8 cellular contexts compared by ENCODE assay signal in the genomic region with DNA sequence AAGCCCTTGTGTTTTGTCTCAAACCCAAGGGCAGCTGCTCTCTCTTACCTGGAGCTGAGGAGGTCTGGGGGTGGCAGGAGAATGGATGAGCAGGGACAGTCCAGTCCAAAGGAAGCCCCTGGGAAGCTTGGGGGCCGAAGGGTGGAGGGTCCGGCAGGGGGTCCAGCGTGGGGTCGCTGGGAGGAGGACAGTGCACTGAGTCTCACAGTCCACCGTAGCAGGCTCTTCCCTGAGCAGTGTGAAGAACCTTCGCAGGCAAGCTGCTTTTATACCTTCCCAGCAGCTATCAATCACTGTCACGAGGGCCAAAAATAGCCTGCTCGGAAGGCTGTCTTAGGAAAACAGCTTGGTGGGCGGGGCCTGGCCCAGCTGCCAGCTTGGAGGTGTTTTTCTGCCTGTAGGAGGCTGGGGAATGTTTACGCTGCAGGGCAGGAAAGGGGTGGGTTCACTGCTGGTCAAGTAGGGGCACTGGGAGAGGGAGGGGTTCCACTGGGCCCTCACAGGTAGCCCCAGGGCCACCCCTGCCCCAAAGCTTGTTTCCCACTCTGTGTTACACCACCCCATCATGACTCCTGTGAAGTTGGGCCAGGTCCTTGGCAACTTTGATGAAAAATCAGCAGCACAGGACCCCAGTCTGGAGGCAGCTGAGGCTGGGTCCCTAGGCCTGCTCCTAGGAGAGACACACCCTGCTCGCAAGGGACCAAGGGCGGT. TPM values are rescaled to one million over a fixed set of nuclear protein-coding genes. Genes with fewer than 3 reads are reported as not detected.
DNase-seq lines count a peak whose midpoint lies in the region; ATAC-seq and TF ChIP-seq lines count a peak whose summit lies in the region.

A gene with protein sequence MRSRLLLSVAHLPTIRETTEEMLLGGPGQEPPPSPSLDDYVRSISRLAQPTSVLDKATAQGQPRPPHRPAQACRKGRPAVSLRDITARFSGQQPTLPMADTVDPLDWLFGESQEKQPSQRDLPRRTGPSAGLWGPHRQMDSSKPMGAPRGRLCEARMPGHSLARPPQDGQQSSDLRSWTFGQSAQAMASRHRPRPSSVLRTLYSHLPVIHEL (minus strand): TSS at position 240 of the 711 bp plus-strand sequence. CDS start 779 bp downstream, outside the sequence.

- TF ChIP-seq EP300 in Ishikawa (IDR thresholded peaks at IDR 0.05; ENCODE audit: borderline replicate concordance): peak; percentile 34; the same call in 1 of the 2 replicates

- DNase-seq in Panc1 (ENCODE audit: low read depth, low spot score) (peak; percentile 91), ecto neural progenitor cell (ENCODE audit: low spot score) (peak; percentile 85), thyroid gland (peak; percentile 94 to 96)

- TF ChIP-seq CTCF in Panc1 (IDR thresholded peaks at IDR 0.05) (no peak), liver (IDR thresholded peaks at IDR 0.05; ENCODE audit: low read depth, low read length, missing input control) (peak; percentile 30), thyroid gland (IDR thresholded peaks at IDR 0.05) (peak in 4 of 6 experiments; percentile 15 to 31 (median 26))

- peak within 1 kb of the TSS; percentile 26; the same call in 1 of the 2 replicates for H3K4me3 ChIP-seq in GM08714 (ENCODE audit: low read length)
- peak within 1 kb of the TSS; percentile 38 to 83 for H3K4me3 ChIP-seq in Panc1 (ENCODE audit: low read depth in 2 of 2, low read length in 2 of 2)
- H3K4me3 ChIP-seq in liver (ENCODE audit: low read depth in 1 of 3, low read length in 3 of 3): peak within 1 kb of the TSS; percentile 68 to 90 (median 88)
- H3K4me3 ChIP-seq in thyroid gland (replicated peaks in 1 of 3): peak within 1 kb of the TSS; percentile 3 to 65 (median 12)

- H3K27me3 ChIP-seq in Panc1 (ENCODE audit: control insufficient read depth, insufficient read depth, low read length): no peaks in the 10 kb centered on the region
- no peaks in the 10 kb centered on the region for H3K27me3 ChIP-seq in liver (ENCODE audit: control insufficient read depth in 4 of 4, insufficient read depth in 4 of 4, low read length in 3 of 4)
- no peaks in the 10 kb centered on the region for H3K27me3 ChIP-seq in thyroid gland

- H3K36me3 ChIP-seq in Panc1 (ENCODE audit: control insufficient read depth, insufficient read depth, low read length) (no peaks in the 10 kb centered on the region), liver (ENCODE audit: control insufficient read depth in 4 of 4, insufficient read depth in 3 of 4, low read depth in 1 of 4, low read length in 3 of 4) (peaks cover 0 to 5% (median under 1%) of the 10 kb centered on the region in 4 donors), thyroid gland (peaks cover 39 to 41% of the 10 kb centered on the region in 2 donors)

- H3K27ac ChIP-seq in Panc1 (ENCODE audit: low read length): peak within 1 kb of the TSS; percentile 76
- H3K27ac ChIP-seq in liver (ENCODE audit: low read depth in 1 of 2, low read length in 2 of 2): peak within 1 kb of the TSS; percentile 91 to 94
- H3K27ac ChIP-seq in thyroid gland: peak within 1 kb of the TSS; percentile 59 to 97 (median 95)

- intact Hi-C loops in Panc1 (cut with micrococcal nuclease; ENCODE audit: unreplicated experiment): no loop called here
- intact Hi-C loops in thyroid gland (cut with DNase I): no loop called here

- H3K4me1 ChIP-seq in Panc1 (ENCODE audit: control insufficient read depth, insufficient read depth, low read length) (peaks cover 83% of the 10 kb centered on the region), liver (ENCODE audit: control insufficient read depth in 4 of 4, insufficient read depth in 4 of 4, low read length in 3 of 4) (peaks cover 24 to 57% (median 48%) of the 10 kb centered on the region in 4 donors), thyroid gland (peaks cover 56 to 85% of the 10 kb centered on the region in 2 donors)

- POLR2A ChIA-PET in Panc1 (lab: Charles Lee): no interaction called here

- ATAC-seq in Panc1 (peak; percentile 51), GM21381 (IDR thresholded peaks at IDR 0.05; ENCODE audit: unreplicated experiment) (no peak), HG02610 (IDR thresholded peaks at IDR 0.05; ENCODE audit: unreplicated experiment) (no peak)

- BruUV-seq in Panc1 (replicated peaks; lab: Mats Ljungman, UMichigan): no TSS peak

- peak; percentile 93 to 98 for TF ChIP-seq POLR2A in thyroid gland (IDR thresholded peaks at IDR 0.05)

- peak within 1 kb of the TSS; percentile 92 to 95 for H3K9ac ChIP-seq in liver (ENCODE audit: low read depth in 1 of 2, low read length in 2 of 2)

- no peak; the same call in 1 of the 2 replicates for TF ChIP-seq RAD21 in Ishikawa (IDR thresholded peaks at IDR 0.05; ENCODE audit: low read depth)
- peak; percentile 42 to 48 for TF ChIP-seq RAD21 in liver (IDR thresholded peaks at IDR 0.05)

- CTCF ChIA-PET in Panc1 (lab: Charles Lee): interaction anchor here (1.4 kb wide), 1 partner anchor 46 kb away, joined by 4 read pairs; no protein-coding TSS in a partner anchor

- in situ Hi-C loops in Panc1 (cut with HindIII; ENCODE audit: low pct_unique_long_range_greater_than_20kb, low sequenced_read_pairs): no loop called here

- 13% methylated on average over 12 of the region's 12 CpGs for WGBS in liver
- 16 to 22% methylated on average over 12 of the region's 12 CpGs for WGBS in thyroid gland, 2 donors

- H3K9me3 ChIP-seq in Panc1 (ENCODE audit: control insufficient read depth, insufficient read depth, low read depth, low read length) (no peaks in the 10 kb centered on the region), liver (ENCODE audit: control insufficient read depth in 4 of 4, low read length in 3 of 4) (no peaks in the 10 kb centered on the region), thyroid gland (no peaks in the 10 kb centered on the region)

TF ChIP-seq in Ishikawa, 13 proteins besides CTCF, POLR2A, EP300 and RAD21 (continues in another document):
- no peak; the same call in 1 of the 2 replicates for TF ChIP-seq TAF1 (IDR thresholded peaks at IDR 0.05; ENCODE audit: low read depth)
- no peak for TF ChIP-seq MAX (IDR thresholded peaks at IDR 0.05)
- TF ChIP-seq CREB1 (IDR thresholded peaks at IDR 0.05; ENCODE audit: low read depth): no peak
- no peak for TF ChIP-seq FOXM1 (IDR thresholded peaks at IDR 0.05; ENCODE audit: borderline replicate concordance, low read depth)

TF ChIP-seq in liver, 16 proteins besides CTCF, POLR2A, EP300 and RAD21 (continues in another document):
- TF ChIP-seq JUND (IDR thresholded peaks at IDR 0.05) (peak in 1 of 2 donors; percentile 59), TAF1 (conservative IDR thresholded peaks at IDR 0.05) (peak; percentile 100), SP1 (IDR thresholded peaks at IDR 0.05) (peak; percentile 94), GABPA (IDR thresholded peaks at IDR 0.05 in 1 of 2, conservative IDR thresholded peaks at IDR 0.05 in 1 of 2) (no peak), FOXA1 (IDR thresholded peaks at IDR 0.05) (no peak), RXRA (IDR thresholded peaks at IDR 0.05) (peak; percentile 87 to 88), HNF4A (conservative IDR thresholded peaks at IDR 0.05) (peak; percentile 62 to 70), NR2F2 (IDR thresholded peaks at IDR 0.05) (peak; percentile 63), HNF4G (IDR thresholded peaks at IDR 0.05) (peak; percentile 36), YY1 (IDR thresholded peaks at IDR 0.05) (peak; percentile 24), MAX (IDR thresholded peaks at IDR 0.05) (peak; percentile 32), ATF3 (IDR thresholded peaks at IDR 0.05) (no peak), FOXA2 (IDR thresholded peaks at IDR 0.05) (peak; percentile 63)
- TF ChIP-seq, protein P1, sequence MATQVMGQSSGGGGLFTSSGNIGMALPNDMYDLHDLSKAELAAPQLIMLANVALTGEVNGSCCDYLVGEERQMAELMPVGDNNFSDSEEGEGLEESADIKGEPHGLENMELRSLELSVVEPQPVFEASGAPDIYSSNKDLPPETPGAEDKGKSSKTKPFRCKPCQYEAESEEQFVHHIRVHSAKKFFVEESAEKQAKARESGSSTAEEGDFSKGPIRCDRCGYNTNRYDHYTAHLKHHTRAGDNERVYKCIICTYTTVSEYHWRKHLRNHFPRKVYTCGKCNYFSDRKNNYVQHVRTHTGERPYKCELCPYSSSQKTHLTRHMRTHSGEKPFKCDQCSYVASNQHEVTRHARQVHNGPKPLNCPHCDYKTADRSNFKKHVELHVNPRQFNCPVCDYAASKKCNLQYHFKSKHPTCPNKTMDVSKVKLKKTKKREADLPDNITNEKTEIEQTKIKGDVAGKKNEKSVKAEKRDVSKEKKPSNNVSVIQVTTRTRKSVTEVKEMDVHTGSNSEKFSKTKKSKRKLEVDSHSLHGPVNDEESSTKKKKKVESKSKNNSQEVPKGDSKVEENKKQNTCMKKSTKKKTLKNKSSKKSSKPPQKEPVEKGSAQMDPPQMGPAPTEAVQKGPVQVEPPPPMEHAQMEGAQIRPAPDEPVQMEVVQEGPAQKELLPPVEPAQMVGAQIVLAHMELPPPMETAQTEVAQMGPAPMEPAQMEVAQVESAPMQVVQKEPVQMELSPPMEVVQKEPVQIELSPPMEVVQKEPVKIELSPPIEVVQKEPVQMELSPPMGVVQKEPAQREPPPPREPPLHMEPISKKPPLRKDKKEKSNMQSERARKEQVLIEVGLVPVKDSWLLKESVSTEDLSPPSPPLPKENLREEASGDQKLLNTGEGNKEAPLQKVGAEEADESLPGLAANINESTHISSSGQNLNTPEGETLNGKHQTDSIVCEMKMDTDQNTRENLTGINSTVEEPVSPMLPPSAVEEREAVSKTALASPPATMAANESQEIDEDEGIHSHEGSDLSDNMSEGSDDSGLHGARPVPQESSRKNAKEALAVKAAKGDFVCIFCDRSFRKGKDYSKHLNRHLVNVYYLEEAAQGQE (IDR thresholded peaks at IDR 0.05): peak; percentile 95

RNA-seq across cellular contexts. Expression of the gene that starts here (rescaled TPM):
- total RNA-seq in Panc1 (2021; ENCODE audit: unreplicated experiment) (16.6 TPM), liver (10 to 100 TPM; 10.7 to 33.4 TPM), thyroid gland (100 to 1,000 TPM in 2 of 4 donors, 10 to 100 TPM in 2; 45.1 to 518 (median 182) TPM)
- 26.2 TPM for polyA plus RNA-seq in Panc1 (2012; ENCODE audit: insufficient read length)
- 10 to 100 TPM; 33.5 to 79.3 TPM for polyA plus RNA-seq in liver

Comparison
In these comparisons a context has a peak if more than half of its experiments do, and no peak if none do; other contexts are left out.
1. H3K4me3 ChIP-seq: peak in every context shown above with its lines; median percentile 88 in liver; 60 in Panc1; 26 in GM08714; 12 in thyroid gland.